9 cellular contexts compared by ENCODE assay signal in genomic region chr5:115366223-115366622, GRCh38.
DNase-seq lines count a peak whose midpoint lies in the region; ATAC-seq, FAIRE-seq and TF ChIP-seq lines count a peak whose summit lies in the region.
"Had no signal": no experiment of that assay in that cellular context is flagged by ENCODE, and none has a peak within 500 bp of the region (broad histone marks: within the 10 kb centered on the region; RNA-seq: fewer than 3 reads in every experiment).

No MANE protein-coding gene starts in this region.

- no peak overlapping the region for H3K9ac ChIP-seq in IMR-90 (ENCODE audit: low read depth, low read length)

- no peaks in the 10 kb centered on the region for H3K9me3 ChIP-seq in IMR-90 (ENCODE audit: control insufficient read depth, insufficient read depth, low read length)

- peaks cover 5% of the 10 kb centered on the region for H3K4me1 ChIP-seq in IMR-90 (ENCODE audit: control insufficient read depth, insufficient read depth, low read length)

- no peak overlapping the region for H3K4me3 ChIP-seq in IMR-90 (ENCODE audit: insufficient read depth, low read depth, low read length)
- no peak overlapping the region for H3K4me3 ChIP-seq in bronchial epithelial cell (ENCODE audit: low read depth, low read length)

- FAIRE-seq in bronchial epithelial cell (lab: Jason Lieb, UNC), result no peak

- no peaks in the 10 kb centered on the region for H3K79me1 ChIP-seq in IMR-90 (ENCODE audit: low read depth in 1 of 2, low read length in 2 of 2)

- peak overlapping the region; percentile 32; the same call in 1 of the 2 replicates for H2AK5ac ChIP-seq in IMR-90 (ENCODE audit: low read depth, low read length)

- TF ChIP-seq POLR2A in IMR-90 (IDR thresholded peaks at IDR 0.05; ENCODE audit: low read depth, low read length), result no peak

- TF ChIP-seq CTCF in IMR-90 (conservative IDR thresholded peaks at IDR 0.05; ENCODE audit: low read depth, low read length) (no peak), bronchial epithelial cell (IDR thresholded peaks at IDR 0.05; ENCODE audit: insufficient read depth, low read length, severe bottlenecking) (no peak)

- no peak for TF ChIP-seq RAD21 in IMR-90 (IDR thresholded peaks at IDR 0.05; ENCODE audit: low read length)

- H4K91ac ChIP-seq in IMR-90 (ENCODE audit: insufficient read depth, low read depth, low read length), result no peak overlapping the region

- ATAC-seq in IMR-90 (ENCODE audit: low read depth) (peak; percentile 98), GM21576 (IDR thresholded peaks at IDR 0.05; ENCODE audit: unreplicated experiment) (no peak)

- H3K9me1 ChIP-seq in IMR-90 (ENCODE audit: insufficient read depth, low read length), result peaks cover 8% of the 10 kb centered on the region; the same call in 1 of the 2 replicates

- CTCF ChIA-PET in IMR-90 (lab: Yijun Ruan, JAX), result interaction anchor here (0.6 to 1.0 kb wide), 2 partner anchors 14 to 15 kb away, joined by 3 read pairs; no protein-coding TSS in a partner anchor

- no peak overlapping the region for H3K18ac ChIP-seq in IMR-90 (ENCODE audit: low read depth, low read length)

- H3K27me3 ChIP-seq in IMR-90 (ENCODE audit: control insufficient read depth, insufficient read depth, low read length), result no peaks in the 10 kb centered on the region
- H3K27me3 ChIP-seq in bronchial epithelial cell (ENCODE audit: control insufficient read depth, insufficient read depth, low read length), result no peaks in the 10 kb centered on the region

- dilution Hi-C loops in IMR-90 (cut with HindIII; ENCODE audit: low sequenced_read_pairs, unreplicated experiment), result no loop called here

- H2BK120ac ChIP-seq in IMR-90 (ENCODE audit: low read depth, low read length), result peak overlapping the region; percentile 74

- no peaks in the 10 kb centered on the region for H4K20me1 ChIP-seq in IMR-90 (ENCODE audit: insufficient read depth, low read length)

- H2AK9ac ChIP-seq in IMR-90 (replicated peaks; ENCODE audit: low read depth, low read length, poor library complexity), result peak overlapping the region; percentile 21

- POLR2A ChIA-PET in IMR-90 (lab: Charles Lee; ENCODE audit: unreplicated experiment), result no interaction called here

- H3K27ac ChIP-seq in IMR-90 (ENCODE audit: insufficient read depth, low read length), result no peak overlapping the region

- intact Hi-C loops in IMR-90 (cut with micrococcal nuclease), result no loop called here

- peak overlapping the region in 1 of 2 experiments; percentile 66; a peak in 2 of 4 replicates for H4K8ac ChIP-seq in IMR-90 (ENCODE audit: low read depth in 2 of 2, low read length in 2 of 2)

- no TSS peak for BruUV-seq in IMR-90 (replicated peaks; lab: Mats Ljungman, UMichigan)

- H2BK5ac ChIP-seq in IMR-90 (ENCODE audit: low read depth, low read length, poor library complexity, severe bottlenecking), result peak overlapping the region; percentile 51

- H3K4ac ChIP-seq in IMR-90 (ENCODE audit: low read depth, low read length), result peak overlapping the region; percentile 54

- H3K4me2 ChIP-seq in IMR-90 (ENCODE audit: low read depth, low read length), result peak overlapping the region; percentile 4; the same call in 1 of the 2 replicates

- no peak overlapping the region for H3K56ac ChIP-seq in IMR-90 (ENCODE audit: extremely low read depth, insufficient read depth, low read length)

- in situ Hi-C loops in IMR-90 (cut with MboI; ENCODE audit: low sequenced_read_pairs), result no loop called here

- H2AFZ ChIP-seq in IMR-90 (replicated peaks; ENCODE audit: low read length, poor library complexity), result peak overlapping the region; percentile 61

- no peak overlapping the region for H4K5ac ChIP-seq in IMR-90 (ENCODE audit: low read depth, low read length)

- WGBS in IMR-90 (ENCODE audit: extremely low coverage in 2 of 2, insufficient read length in 1 of 2), 2 experiments, result no CpG with 5 or more reads among the region's 2 CpGs

- no peaks in the 10 kb centered on the region for H3K36me3 ChIP-seq in IMR-90 (ENCODE audit: control insufficient read depth, insufficient read depth, low read length)
- H3K36me3 ChIP-seq in bronchial epithelial cell (ENCODE audit: control insufficient read depth, insufficient read depth, low read length), result no peaks in the 10 kb centered on the region

- peak overlapping the region; percentile 29; the same call in 1 of the 3 replicates for H2BK15ac ChIP-seq in IMR-90 (ENCODE audit: low read depth, low read length)

- peak overlapping the region; percentile 44 for H2BK20ac ChIP-seq in IMR-90 (ENCODE audit: low read depth, low read length)

- peak; percentile 82 for DNase-seq in COLO829 (ENCODE audit: low spot score)
- DNase-seq in IMR-90, result peak; percentile 94
- peak; percentile 66 for DNase-seq in bronchial epithelial cell (ENCODE audit: low read depth)
- peak; percentile 19 to 99 for DNase-seq in lung microvascular endothelial cell (ENCODE audit: low read depth in 2 of 2)
- no peak for DNase-seq in NAMALWA (ENCODE audit: low spot score)
- no peak for DNase-seq in NCI-H1105 treated with DMSO at 0.1 percent for 48 hours (lab: John Stamatoyannopoulos, UW)
- DNase-seq in activated CD4-positive, alpha-beta T cell treated with anti-CD3 and anti-CD28 coated beads for 4 hours, result no peak
- DNase-seq: NCI-H2081 had no signal

- peak overlapping the region; percentile 57 for H3K14ac ChIP-seq in IMR-90 (replicated peaks; ENCODE audit: low read depth, low read length)

- no peak overlapping the region; the same call in 1 of the 2 replicates for H3K23ac ChIP-seq in IMR-90 (ENCODE audit: low read depth, low read length)

TF ChIP-seq in IMR-90, 13 proteins besides CTCF, POLR2A, EP300 and RAD21:
- TF ChIP-seq CEBPB (IDR thresholded peaks at IDR 0.05; ENCODE audit: low read depth, low read length), result peak; percentile 1; the same call in 1 of the 2 replicates
- TF ChIP-seq CHD1 (IDR thresholded peaks at IDR 0.05; ENCODE audit: low read depth, low read length), result no peak
- no peak for TF ChIP-seq ELK1 (IDR thresholded peaks at IDR 0.05; ENCODE audit: borderline replicate concordance, low read depth, low read length)
- TF ChIP-seq BHLHE40 (IDR thresholded peaks at IDR 0.05; ENCODE audit: low read depth, low read length), result peak; percentile 47
- peak; percentile 49; the same call in 1 of the 2 replicates for TF ChIP-seq FOS (IDR thresholded peaks at IDR 0.05; ENCODE audit: low read depth, low read length)
- no peak for TF ChIP-seq RCOR1 (IDR thresholded peaks at IDR 0.05; ENCODE audit: insufficient replicate concordance, low read length)
- 0 out of 2 replicates have a peak, but pooled peaks have one; percentile 9 for TF ChIP-seq SMC3 (IDR thresholded peaks at IDR 0.05; ENCODE audit: low read depth, low read length)
- TF ChIP-seq RFX5 (IDR thresholded peaks at IDR 0.05; ENCODE audit: low read depth, low read length), result no peak
- no peak for TF ChIP-seq MXI1 (IDR thresholded peaks at IDR 0.05; ENCODE audit: borderline replicate concordance, low read depth, low read length)
- no peak for TF ChIP-seq MAZ (IDR thresholded peaks at IDR 0.05; ENCODE audit: borderline replicate concordance, low read depth, low read length)

Comparison
In these comparisons a context has a peak if more than half of its experiments do, and no peak if none do; other contexts are left out.
1. DNase-seq: peak in COLO829 (single experiment), IMR-90 (single experiment), bronchial epithelial cell (single experiment) and lung microvascular endothelial cell (2 of 2); none in NAMALWA (single experiment), NCI-H1105 treated with DMSO at 0.1 percent for 48 hours (single experiment) and activated CD4-positive, alpha-beta T cell treated with anti-CD3 and anti-CD28 coated beads for 4 hours (0 of 2).